Comparison of ENCODE assay signal across 19 cellular contexts in genomic region chr16:73885319-73885718, GRCh38.
"Had no signal": no experiment of that assay in that cellular context is flagged by ENCODE, and none has a peak within 500 bp of the region (broad histone marks: within the 10 kb centered on the region; RNA-seq: fewer than 3 reads in every experiment).

No MANE protein-coding gene starts in this region.

- H3K4me3 ChIP-seq: SJCRH30 had no signal

- H3K9me3 ChIP-seq: SJCRH30 had no signal

- H3K27ac ChIP-seq: RWPE1, SJCRH30 had no signal

- H3K27me3 ChIP-seq: SJCRH30 had no signal

- H3K36me3 ChIP-seq: SJCRH30 had no signal

- ATAC-seq: Panc1, PC-3, SK-N-SH treated with all-trans-retinoic acid at 6 μM for 48 hours had no signal

- DNase-seq: KBM-7, MV-4-11, NCI-H1048, NCI-H1105, NCI-H1417, NCI-H1436 treated with DMSO at 0.1 percent for 48 hours, NCI-H1694, NCI-H187 treated with DMSO at 0.1 percent for 48 hours, NCI-H2029 treated with DMSO at 0.1 percent for 48 hours, NCI-H2171 treated with DMSO at 0.1 percent for 48 hours, NCI-H345, NCI-H526 treated with DMSO at 0.1 percent for 48 hours, NCI-H774, PC-3, SHP77, SJCRH30 had no signal

- H3K4me1 ChIP-seq: SJCRH30 had no signal
